ENCODE assay signal across 8 cellular contexts in genomic region chr13:23432589-23432988, GRCh38. TPM values are rescaled to one million over a fixed set of nuclear protein-coding genes. Genes with fewer than 3 reads are reported as not detected.
DNase-seq lines count a peak whose midpoint lies in the region; ATAC-seq and TF ChIP-seq lines count a peak whose summit lies in the region.
"Had no signal": no experiment of that assay in that cellular context is flagged by ENCODE, and none has a peak within 500 bp of the region (broad histone marks: within the 10 kb centered on the region; RNA-seq: fewer than 3 reads in every experiment).

No MANE protein-coding gene starts in this region.

- in situ Hi-C loops in gastrocnemius medialis (cut with MboI; ENCODE audit: low sequenced_read_pairs in 4 of 4): loop anchor here in 1 of 4 donors (25.0 kb wide), 1 partner anchor 245 kb away; the partner anchor contains the start of gene SGCG

- TF ChIP-seq CTCF in HFF-Myc (IDR thresholded peaks at IDR 0.05; ENCODE audit: low read depth, low read length, missing control alignments) (no peak), WI38 (IDR thresholded peaks at IDR 0.05; ENCODE audit: low read depth, low read length) (no peak), gastrocnemius medialis (IDR thresholded peaks at IDR 0.05 in 4 of 5, conservative IDR thresholded peaks at IDR 0.05 in 1 of 5) (no peak)

- H3K27ac ChIP-seq in iPS-18a (ENCODE audit: low read length): peak overlapping the region; percentile 52
- H3K27ac ChIP-seq in gastrocnemius medialis: peak overlapping the region; percentile 90 to 97 (median 95)

- H3K4me1 ChIP-seq in iPS-18a (ENCODE audit: control insufficient read depth, low read depth, low read length) (peaks cover 21% of the 10 kb centered on the region), gastrocnemius medialis (peaks cover 31 to 37% of the 10 kb centered on the region in 2 donors)

- H3K9ac ChIP-seq in iPS-18a (ENCODE audit: low read length): peak overlapping the region; percentile 97

- no peaks in the 10 kb centered on the region for H3K9me3 ChIP-seq in iPS-18a (ENCODE audit: control insufficient read depth, low read depth, low read length)
- H3K9me3 ChIP-seq in gastrocnemius medialis: no peaks in the 10 kb centered on the region

- no peak for ATAC-seq in gastrocnemius medialis
- no peak for ATAC-seq in HG03342 (IDR thresholded peaks at IDR 0.05; ENCODE audit: unreplicated experiment)

- DNase-seq in HFF-Myc (ENCODE audit: extremely low read depth, low read depth): no peak
- DNase-seq in gastrocnemius medialis: no peak
- DNase-seq in mucosa of gallbladder (ENCODE audit: low spot score): no peak
- DNase-seq in cerebellar nuclear complex (lab: John Stamatoyannopoulos, UW): no peak
- DNase-seq: cortex of kidney had no signal

- H3K4me3 ChIP-seq in HFF-Myc (replicated peaks; ENCODE audit: low read depth, low read length): peak overlapping the region; percentile 74
- peak overlapping the region; percentile 80 for H3K4me3 ChIP-seq in WI38 (ENCODE audit: low read depth, low read length)
- H3K4me3 ChIP-seq in iPS-18a (ENCODE audit: low read length): peak overlapping the region; percentile 95
- H3K4me3 ChIP-seq in gastrocnemius medialis: peak overlapping the region; percentile 67 to 92 (median 72)

- intact Hi-C loops in gastrocnemius medialis (cut with DNase I; ENCODE audit: low total_unique reads): no loop called here

- no peak for TF ChIP-seq POLR2A in gastrocnemius medialis (IDR thresholded peaks at IDR 0.05)

- H3K36me3 ChIP-seq in iPS-18a (ENCODE audit: control insufficient read depth, low read depth, low read length) (no peaks in the 10 kb centered on the region), gastrocnemius medialis (no peaks in the 10 kb centered on the region)

- H3K27me3 ChIP-seq in iPS-18a (ENCODE audit: control insufficient read depth, insufficient read depth, low read length): peaks cover 9% of the 10 kb centered on the region
- H3K27me3 ChIP-seq in gastrocnemius medialis: no peaks in the 10 kb centered on the region

RNA-seq across cellular contexts. Expression of gene SACS, which starts 0.9 kb away (rescaled TPM):
- 10 to 100 TPM; 23.8 to 36.5 (median 31.8) TPM for total RNA-seq in gastrocnemius medialis
- 8.4 TPM for total RNA-seq in mucosa of gallbladder
